In the genomic region with DNA sequence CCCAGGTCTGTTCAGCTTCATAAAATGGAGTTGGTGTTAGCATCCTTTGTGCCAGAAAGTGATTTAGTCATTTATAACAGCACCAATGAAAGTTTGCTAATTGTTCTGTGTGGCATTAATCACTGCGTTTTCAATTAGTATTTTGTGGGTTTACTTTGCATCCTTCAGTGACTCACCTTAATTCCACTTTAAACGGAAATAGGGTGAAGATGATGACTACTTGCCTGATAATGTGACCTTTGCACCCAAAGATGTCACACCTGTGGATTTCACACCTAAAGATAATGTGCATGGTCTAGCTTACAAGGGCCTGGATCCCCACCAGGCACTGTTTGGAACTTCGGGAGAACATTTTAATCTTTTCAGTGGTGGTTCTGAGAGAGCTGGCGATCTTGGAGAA, we compare ENCODE assay signal across 19 cellular contexts. TPM values are rescaled to one million over a fixed set of nuclear protein-coding genes. Genes with fewer than 3 reads are reported as not detected.
A peak's percentile ranks its signal among the peaks of the same experiment; 100 is the strongest.
DNase-seq lines count a peak whose midpoint lies in the region; ATAC-seq and TF ChIP-seq lines count a peak whose summit lies in the region.
"Had no signal": no experiment of that assay in that cellular context is flagged by ENCODE, and none has a peak within 500 bp of the region (broad histone marks: within the 10 kb centered on the region; RNA-seq: fewer than 3 reads in every experiment).

No MANE protein-coding gene starts in this region.

- WGBS in mammary epithelial cell (ENCODE audit: low coverage, missing lambda C conversion rate): 59% methylated on average over 4 of the region's 4 CpGs

- in situ Hi-C loops in mammary epithelial cell (cut with MboI; ENCODE audit: low sequenced_read_pairs in 2 of 2): loop anchor here in 1 of 2 donors (10.0 kb wide), 1 partner anchor 121 kb away; a partner anchor contains a TSS

- H3K4me1 ChIP-seq in mammary epithelial cell (ENCODE audit: insufficient read depth, low read length) (peaks cover 25% of the 10 kb centered on the region), foreskin keratinocyte (no peaks in the 10 kb centered on the region)

- H3K79me2 ChIP-seq in mammary epithelial cell (ENCODE audit: insufficient read depth, low read length): no peaks in the 10 kb centered on the region

- H3K9ac ChIP-seq in mammary epithelial cell (ENCODE audit: insufficient read depth, low read length): no peak overlapping the region

- no peak overlapping the region for H2AFZ ChIP-seq in mammary epithelial cell (ENCODE audit: low read depth, low read length)
- H2AFZ ChIP-seq: GM23338 had no signal

- no peak overlapping the region for H3K4me3 Mint-ChIP-seq in MCF 10A (ENCODE audit: unreplicated experiment)
- no peak overlapping the region for H3K4me3 Mint-ChIP-seq in stimulated activated effector memory CD8-positive, alpha-beta T cell treated with anti-CD3 and anti-CD28 coated beads, Interleukin-12 subunit alpha, Interleukin-12 subunit beta, amount 100 ng/mL, for 72 hours
- H3K4me3 Mint-ChIP-seq: GM23338 had no signal

- POLR2A ChIA-PET in MCF 10A (lab: Yijun Ruan, JAX): interaction anchor here (1.0 kb wide), 2 partner anchors 9 to 15 kb away, joined by 3 to 4 read pairs; a partner anchor contains a TSS

- ATAC-seq in foreskin keratinocyte: peak; percentile 36
- ATAC-seq in stimulated activated effector memory CD8-positive, alpha-beta T cell treated with anti-CD3 and anti-CD28 coated beads, Interleukin-12 subunit alpha, Interleukin-12 subunit beta, amount 100 ng/mL, for 72 hours: peak; percentile 28
- no peak for ATAC-seq in GM19397 (IDR thresholded peaks at IDR 0.05; ENCODE audit: unreplicated experiment)
- ATAC-seq: GM23338 had no signal

- no peak overlapping the region for H3K4me3 ChIP-seq in mammary epithelial cell (replicated peaks in 1 of 3; ENCODE audit: insufficient read depth in 1 of 3, low read depth in 2 of 3, low read length in 3 of 3)
- H3K4me3 ChIP-seq: GM23338, Peyer's patch had no signal

- peaks cover 5% of the 10 kb centered on the region for H3K36me3 ChIP-seq in mammary epithelial cell (ENCODE audit: insufficient read depth, low read length)

- H3K27ac Mint-ChIP-seq in MCF 10A (ENCODE audit: low read depth, unreplicated experiment): no peak overlapping the region
- peak overlapping the region; percentile 17 for H3K27ac Mint-ChIP-seq in stimulated activated effector memory CD8-positive, alpha-beta T cell treated with anti-CD3 and anti-CD28 coated beads, Interleukin-12 subunit alpha, Interleukin-12 subunit beta, amount 100 ng/mL, for 72 hours
- H3K27ac Mint-ChIP-seq: GM23338 had no signal

- no peaks in the 10 kb centered on the region for H3K27me3 Mint-ChIP-seq in MCF 10A (ENCODE audit: insufficient read depth, unreplicated experiment)

- no peaks in the 10 kb centered on the region for H4K20me1 ChIP-seq in mammary epithelial cell (ENCODE audit: insufficient read depth, low read length)

- peaks cover 12% of the 10 kb centered on the region for H3K4me1 Mint-ChIP-seq in MCF 10A (ENCODE audit: insufficient read depth, unreplicated experiment)
- H3K4me1 Mint-ChIP-seq in stimulated activated effector memory CD8-positive, alpha-beta T cell treated with anti-CD3 and anti-CD28 coated beads, Interleukin-12 subunit alpha, Interleukin-12 subunit beta, amount 100 ng/mL, for 72 hours: no peaks in the 10 kb centered on the region
- H3K4me1 Mint-ChIP-seq: GM23338 had no signal

- TF ChIP-seq CTCF in mammary epithelial cell (conservative IDR thresholded peaks at IDR 0.05 in 1 of 2, IDR thresholded peaks at IDR 0.05 in 1 of 2; ENCODE audit: extremely low read depth in 1 of 2, insufficient read depth in 1 of 2, low read depth in 1 of 2, low read length in 2 of 2) (no peak), MCF 10A (IDR thresholded peaks at IDR 0.05; ENCODE audit: unreplicated experiment) (no peak), foreskin keratinocyte (conservative IDR thresholded peaks at IDR 0.05) (no peak)

- DNase-seq in mammary epithelial cell (peak; percentile 37), MCF 10A (ENCODE audit: unreplicated experiment) (no peak), RKO (ENCODE audit: low spot score) (peak; percentile 16), foreskin keratinocyte (peak in 1 of 2 donors; percentile 39), NCI-H526 (lab: John Stamatoyannopoulos, UW) (no peak), NOMO-1 treated with dmso at 0.1 percent for 144 hours (lab: John Stamatoyannopoulos, UW; ENCODE audit: unreplicated experiment) (no peak)
- no peak for DNase-seq in stimulated activated effector memory CD8-positive, alpha-beta T cell treated with anti-CD3 and anti-CD28 coated beads, Interleukin-12 subunit alpha, Interleukin-12 subunit beta, amount 100 ng/mL, for 72 hours (ENCODE audit: low spot score in 2 of 2)
- DNase-seq: COR-L47, DMS79, KBM-7, NCI-H1048, NCI-H1436 treated with DMSO at 0.1 percent for 48 hours, NCI-H2029 treated with DMSO at 0.1 percent for 48 hours, NCI-H82, SIG-M5 had no signal

- no peak overlapping the region for H3K27ac ChIP-seq in mammary epithelial cell (ENCODE audit: insufficient read depth, low read depth, low read length)
- H3K27ac ChIP-seq in foreskin keratinocyte: no peak overlapping the region

- H3K27me3 ChIP-seq in mammary epithelial cell (ENCODE audit: insufficient read depth, low read length) (no peaks in the 10 kb centered on the region), foreskin keratinocyte (no peaks in the 10 kb centered on the region)
- H3K27me3 ChIP-seq: Peyer's patch had no signal

- no TSS peak for BruUV-seq in mammary epithelial cell (replicated peaks; lab: Mats Ljungman, UMichigan)
- no TSS peak for BruUV-seq in MCF 10A (replicated peaks; lab: Mats Ljungman, UMichigan)

- peaks cover 84% of the 10 kb centered on the region for H3K36me3 Mint-ChIP-seq in MCF 10A (ENCODE audit: insufficient read depth, unreplicated experiment)
- peaks cover 98% of the 10 kb centered on the region for H3K36me3 Mint-ChIP-seq in stimulated activated effector memory CD8-positive, alpha-beta T cell treated with anti-CD3 and anti-CD28 coated beads, Interleukin-12 subunit alpha, Interleukin-12 subunit beta, amount 100 ng/mL, for 72 hours

- H3K9me3 Mint-ChIP-seq in MCF 10A (ENCODE audit: unreplicated experiment): no peaks in the 10 kb centered on the region
- no peaks in the 10 kb centered on the region for H3K9me3 Mint-ChIP-seq in stimulated activated effector memory CD8-positive, alpha-beta T cell treated with anti-CD3 and anti-CD28 coated beads, Interleukin-12 subunit alpha, Interleukin-12 subunit beta, amount 100 ng/mL, for 72 hours
- H3K9me3 Mint-ChIP-seq: GM23338 had no signal

- dilution Hi-C loops in mammary epithelial cell (cut with HindIII; ENCODE audit: low sequenced_read_pairs): no loop called here

- H3K4me2 ChIP-seq in mammary epithelial cell (ENCODE audit: insufficient read depth, low read depth, low read length): no peak overlapping the region
- H3K4me2 ChIP-seq: GM23338 had no signal

- no peaks in the 10 kb centered on the region for H3K9me3 ChIP-seq in mammary epithelial cell (replicated peaks; ENCODE audit: insufficient read depth, low read length)
- H3K9me3 ChIP-seq: Peyer's patch had no signal

- intact Hi-C loops in mammary epithelial cell (cut with micrococcal nuclease): no loop called here
- intact Hi-C loops in MCF 10A (cut with micrococcal nuclease): no loop called here

- CTCF ChIA-PET in mammary epithelial cell (lab: Charles Lee; ENCODE audit: low non-redundant PET): no interaction called here
- CTCF ChIA-PET in MCF 10A (lab: Yijun Ruan, JAX): interaction anchor here (0.7 to 2.5 kb wide), 2 partner anchors 22 to 438 kb away, joined by 3 to 10 read pairs; no protein-coding TSS in a partner anchor

RNA-seq across cellular contexts. Expression of a gene that starts 15.0 kb away (rescaled TPM):
- 1 to 10 TPM; 7.3 to 7.6 TPM for total RNA-seq in mammary epithelial cell
- 5.3 TPM for polyA plus RNA-seq in mammary epithelial cell
- polyA minus RNA-seq in mammary epithelial cell: 6.6 TPM
- 5.1 and 6.6 TPM in 2 replicates for total RNA-seq in MCF 10A (2022)
- total RNA-seq in foreskin keratinocyte: 6.9 and 7.6 TPM in 2 replicates
- polyA plus RNA-seq in foreskin keratinocyte: 3.9 and 4.1 TPM in 2 replicates

RNA-seq across cellular contexts. Expression of a gene that starts 31.3 kb away (rescaled TPM):
- total RNA-seq in mammary epithelial cell (1 to 10 TPM; 5.0 to 7.0 TPM), MCF 10A (2022) (4.9 and 5.5 TPM in 2 replicates), foreskin keratinocyte (4.7 and 5.0 TPM in 2 replicates)
- polyA plus RNA-seq in mammary epithelial cell (4.9 TPM), foreskin keratinocyte (1.7 and 1.8 TPM in 2 replicates)
- 9.5 TPM for polyA minus RNA-seq in mammary epithelial cell

RNA-seq across cellular contexts. Expression of a gene that starts 35.9 kb away (rescaled TPM):
- total RNA-seq in mammary epithelial cell (under 1 TPM in 1 of 2 donors, not detected in 1; 0.33 TPM), MCF 10A (2022) (not detected in 2 replicates), foreskin keratinocyte (not detected in 2 replicates)
- polyA plus RNA-seq in mammary epithelial cell (not detected), foreskin keratinocyte (not detected in 2 replicates)
- polyA minus RNA-seq in mammary epithelial cell: not detected
- total RNA-seq: G401, GM23338, Peyer's patch had no signal
- polyA plus RNA-seq: GM23338 had no signal

Comparison
In these comparisons a context has a peak if more than half of its experiments do, and no peak if none do; other contexts are left out.
1. DNase-seq: peak in mammary epithelial cell (single experiment) and RKO (single experiment); none in MCF 10A (single experiment), stimulated activated effector memory CD8-positive, alpha-beta T cell treated with anti-CD3 and anti-CD28 coated beads, Interleukin-12 subunit alpha, Interleukin-12 subunit beta, amount 100 ng/mL, for 72 hours (0 of 2), NCI-H526 (0 of 2) and NOMO-1 treated with dmso at 0.1 percent for 144 hours (single experiment).